ENCODE assay signal across 21 cellular contexts in genomic region chr12:90239740-90240260, GRCh38.
"Had no signal": no experiment of that assay in that cellular context is flagged by ENCODE, and none has a peak within 500 bp of the region (broad histone marks: within the 10 kb centered on the region; RNA-seq: fewer than 3 reads in every experiment).

No MANE protein-coding gene starts in this region.

- H3K9me3 Mint-ChIP-seq: T-cell had no signal

- H3K9me2 ChIP-seq: SK-N-SH had no signal

- H3K9me3 ChIP-seq: SK-N-SH had no signal

- H3K27ac Mint-ChIP-seq: T-cell had no signal

- H3K36me3 Mint-ChIP-seq: T-cell had no signal

- H3K9ac ChIP-seq: KMS-11, SK-N-SH had no signal

- ATAC-seq: T-cell had no signal

- H3K4me2 ChIP-seq: KMS-11, SK-N-SH had no signal

- H3K27ac ChIP-seq: KMS-11 had no signal

- DNase-seq: NCI-H1092, NCI-H1105 treated with DMSO at 0.1 percent for 48 hours, NCI-H1417 treated with DMSO at 0.1 percent for 48 hours, NCI-H187, NCI-H2029, NCI-H2081 treated with DMSO at 0.1 percent for 48 hours, NCI-H2171, NCI-H226, NCI-H446, NCI-H510A, NCI-H524 treated with DMSO at 0.1 percent for 48 hours, NCI-H69, NCI-H774, Right ventricle myocardium superior, RPMI8226, SIG-M5, SK-N-SH, SW 1271, T-cell had no signal

- H3K4me3 Mint-ChIP-seq: T-cell had no signal

- FAIRE-seq: RCC 7860 had no signal
